7 cellular contexts compared by ENCODE assay signal in the genomic region with DNA sequence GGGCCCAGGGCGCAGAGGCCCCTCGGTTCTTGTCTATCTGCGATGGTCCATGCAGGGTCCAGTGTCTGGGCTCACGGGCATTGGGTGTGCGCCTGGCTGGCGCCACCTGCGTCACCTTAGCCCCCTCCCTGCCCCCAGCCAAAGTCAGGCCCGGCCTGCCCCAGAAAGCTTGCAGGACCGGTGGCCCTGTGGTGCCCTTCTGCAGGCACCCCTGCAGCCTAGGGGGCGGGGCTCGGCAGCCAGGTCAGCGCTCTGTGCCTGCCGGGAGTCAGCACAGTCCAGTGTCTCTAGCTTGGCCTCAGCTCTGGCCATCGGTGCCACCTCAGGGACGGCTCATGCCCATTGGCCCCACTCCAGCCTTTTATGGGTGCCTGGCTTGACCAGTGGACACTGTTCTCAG.
A peak's percentile ranks its signal among the peaks of the same experiment; 100 is the strongest.
DNase-seq lines count a peak whose midpoint lies in the region; ATAC-seq and TF ChIP-seq lines count a peak whose summit lies in the region.
"Not testable (repeated sequence)": the region's sequence is repeated elsewhere in the genome, so short reads cannot be mapped to it uniquely, and the experiment has no call there.

No MANE protein-coding gene starts in this region.

- H3K9me3 ChIP-seq in MM.1S (replicated peaks; ENCODE audit: insufficient read depth, low read length); Panc1 (ENCODE audit: control insufficient read depth, insufficient read depth, low read depth, low read length): not testable (repeated sequence)

- not testable (repeated sequence) for H3K9ac ChIP-seq in MM.1S (ENCODE audit: low read length)

- not testable (repeated sequence) for H3K4me3 Mint-ChIP-seq in activated CD4-positive, alpha-beta memory T cell treated with anti-CD3 and anti-CD28 coated beads, Interleukin-2, amount 10 ng/mL, durations not matched to agents 7 days and 5 days

- not testable (repeated sequence) for H3K4me2 ChIP-seq in MM.1S (ENCODE audit: low read depth, low read length)

- not testable (repeated sequence) for H3K79me2 ChIP-seq in MM.1S (ENCODE audit: low read length)

- not testable (repeated sequence) for TF ChIP-seq CTCF in GM12865 (IDR thresholded peaks at IDR 0.05; ENCODE audit: insufficient read depth, low read depth, low read length, missing control alignments); MM.1S (IDR thresholded peaks at IDR 0.05; ENCODE audit: low read length); Panc1 (IDR thresholded peaks at IDR 0.05)

- H3K4me1 ChIP-seq in MM.1S (ENCODE audit: low read length); Panc1 (ENCODE audit: control insufficient read depth, insufficient read depth, low read length): not testable (repeated sequence)

- H3K4me1 Mint-ChIP-seq in activated CD4-positive, alpha-beta memory T cell treated with anti-CD3 and anti-CD28 coated beads, Interleukin-2, amount 10 ng/mL, durations not matched to agents 7 days and 5 days, result not testable (repeated sequence)

- CTCF ChIA-PET in Panc1 (lab: Charles Lee); activated CD4-positive, alpha-beta memory T cell treated with anti-CD3 and anti-CD28 coated beads, Interleukin-2, amount 10 ng/mL, durations not matched to agents 7 days and 5 days (lab: Charles Lee): not testable (repeated sequence)

- H3K27ac ChIP-seq in MM.1S (ENCODE audit: low read length), result peak overlapping the region; percentile 35; the same call in 1 of the 2 replicates
- not testable (repeated sequence) for H3K27ac ChIP-seq in Panc1 (ENCODE audit: low read length)

- in situ Hi-C loops in Panc1 (cut with HindIII; ENCODE audit: low pct_unique_long_range_greater_than_20kb, low sequenced_read_pairs), result not testable (repeated sequence)

- POLR2A ChIA-PET in Panc1 (lab: Charles Lee); activated CD4-positive, alpha-beta memory T cell treated with anti-CD3 and anti-CD28 coated beads, Interleukin-2, amount 10 ng/mL, durations not matched to agents 7 days and 5 days (lab: Charles Lee): not testable (repeated sequence)

- peaks cover 25% of the 10 kb centered on the region for H3K27me3 ChIP-seq in MM.1S (replicated peaks; ENCODE audit: insufficient read depth, low read length)
- H3K27me3 ChIP-seq in Panc1 (ENCODE audit: control insufficient read depth, insufficient read depth, low read length), result not testable (repeated sequence)

- not testable (repeated sequence) for H3K9me2 ChIP-seq in MM.1S (replicated peaks; ENCODE audit: insufficient read depth, low read length)

- BruUV-seq in Panc1 (replicated peaks; lab: Mats Ljungman, UMichigan), result not testable (repeated sequence)

- H4K20me1 ChIP-seq in MM.1S (ENCODE audit: insufficient read depth, low read length), result not testable (repeated sequence)

- H3F3A ChIP-seq in MM.1S (ENCODE audit: insufficient read depth, low read length), result not testable (repeated sequence)

- H3K36me3 ChIP-seq in MM.1S (replicated peaks; ENCODE audit: insufficient read depth, low read length); Panc1 (ENCODE audit: control insufficient read depth, insufficient read depth, low read length): not testable (repeated sequence)

- intact Hi-C loops in Panc1 (cut with micrococcal nuclease; ENCODE audit: unreplicated experiment); posterior vena cava (cut with DNase I): not testable (repeated sequence)

- not testable (repeated sequence) for H3K9me3 Mint-ChIP-seq in activated CD4-positive, alpha-beta memory T cell treated with anti-CD3 and anti-CD28 coated beads, Interleukin-2, amount 10 ng/mL, durations not matched to agents 7 days and 5 days

- not testable (repeated sequence) for H2AFZ ChIP-seq in MM.1S (ENCODE audit: low read length)

- not testable (repeated sequence) for H3K27me3 Mint-ChIP-seq in activated CD4-positive, alpha-beta memory T cell treated with anti-CD3 and anti-CD28 coated beads, Interleukin-2, amount 10 ng/mL, durations not matched to agents 7 days and 5 days

- H3K36me3 Mint-ChIP-seq in activated CD4-positive, alpha-beta memory T cell treated with anti-CD3 and anti-CD28 coated beads, Interleukin-2, amount 10 ng/mL, durations not matched to agents 7 days and 5 days (ENCODE audit: low read depth), result not testable (repeated sequence)

- not testable (repeated sequence) for DNase-seq in GM12865 (ENCODE audit: low read depth); MM.1S; Panc1 (ENCODE audit: low read depth, low spot score)
- DNase-seq in activated CD4-positive, alpha-beta memory T cell treated with anti-CD3 and anti-CD28 coated beads, Interleukin-2, amount 10 ng/mL, durations not matched to agents 7 days and 5 days, result peak; percentile 6
- peak; percentile 21 for DNase-seq in activated effector memory CD4-positive, alpha-beta T cell treated with anti-CD3 and anti-CD28 coated beads, Interleukin-2, amount 50 U/mL, for 16 hours
- peak; percentile 58 for DNase-seq in left lobe of liver (ENCODE audit: low spot score)
- peak; percentile 73 for DNase-seq in posterior vena cava (ENCODE audit: low spot score)

- ATAC-seq in Panc1 (peak; percentile 47; the same call in 1 of the 2 replicates), left lobe of liver (peak; percentile 79)

- H3K4me3 ChIP-seq in GM12865 (ENCODE audit: low read depth, low read length), result peak overlapping the region; percentile 36; the same call in 1 of the 2 replicates
- H3K4me3 ChIP-seq in MM.1S (ENCODE audit: low read length); Panc1 (ENCODE audit: low read depth in 2 of 2, low read length in 2 of 2): not testable (repeated sequence)

- not testable (repeated sequence) for H3K27ac Mint-ChIP-seq in activated CD4-positive, alpha-beta memory T cell treated with anti-CD3 and anti-CD28 coated beads, Interleukin-2, amount 10 ng/mL, durations not matched to agents 7 days and 5 days
